ENCODE assay signal across 24 cellular contexts in the genomic region with DNA sequence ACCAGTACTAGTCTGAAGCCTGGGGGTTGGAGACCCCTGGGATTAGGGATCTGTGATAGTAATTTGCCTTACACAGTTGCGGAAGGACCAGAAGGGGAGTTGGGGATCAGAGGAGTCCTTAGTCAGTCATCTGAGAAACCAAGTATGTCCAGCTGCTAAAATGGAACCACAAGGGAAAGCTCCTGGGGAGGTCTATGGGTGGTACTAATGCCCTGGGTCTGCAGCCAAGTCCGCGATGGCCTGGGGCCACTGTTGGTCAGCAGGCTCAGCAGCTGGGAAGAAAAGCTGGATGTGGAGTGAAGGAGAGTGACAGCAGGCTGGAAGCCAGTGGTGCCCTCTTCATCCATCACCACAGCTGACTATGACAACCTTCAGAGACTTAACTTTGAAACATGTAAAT. TPM values are rescaled to one million over a fixed set of nuclear protein-coding genes. Genes with fewer than 3 reads are reported as not detected.
DNase-seq lines count a peak whose midpoint lies in the region; FAIRE-seq and TF ChIP-seq lines count a peak whose summit lies in the region.
"Had no signal": no experiment of that assay in that cellular context is flagged by ENCODE, and none has a peak within 500 bp of the region (broad histone marks: within the 10 kb centered on the region; RNA-seq: fewer than 3 reads in every experiment).

No MANE protein-coding gene starts in this region.

- no peaks in the 10 kb centered on the region for H3K4me1 Mint-ChIP-seq in astrocyte (ENCODE audit: low read depth, unreplicated experiment)
- peaks cover 27% of the 10 kb centered on the region for H3K4me1 Mint-ChIP-seq in nephron

- TF ChIP-seq CTCF in astrocyte (IDR thresholded peaks at IDR 0.05; ENCODE audit: insufficient read depth, low read depth, low read length), result no peak
- no peak for TF ChIP-seq CTCF in nephron (IDR thresholded peaks at IDR 0.05; ENCODE audit: unreplicated experiment in 3 of 3)

- H3K4me2 ChIP-seq in astrocyte (ENCODE audit: low read length), result no peak overlapping the region

- no peaks in the 10 kb centered on the region for H3K9me3 ChIP-seq in astrocyte (ENCODE audit: insufficient read depth, low read depth, low read length)
- H3K9me3 ChIP-seq: BE2C, Caco-2 had no signal

- no peaks in the 10 kb centered on the region for H3K36me3 ChIP-seq in astrocyte (ENCODE audit: insufficient read depth, low read length)
- H3K36me3 ChIP-seq: BE2C had no signal

- FAIRE-seq in astrocyte (lab: Jason Lieb, UNC), result no peak
- FAIRE-seq: A204.1, D721Med, G401.6, GM12891, GM19239, H54, HTR-8/SVneo had no signal

- no peaks in the 10 kb centered on the region for H4K20me1 ChIP-seq in astrocyte (ENCODE audit: insufficient read depth, low read length)

- no peak overlapping the region for H3K9ac ChIP-seq in astrocyte (ENCODE audit: low read length)
- H3K9ac ChIP-seq: GM23248 had no signal

- H3K36me3 Mint-ChIP-seq in astrocyte (ENCODE audit: low read depth, unreplicated experiment), result peaks cover 2% of the 10 kb centered on the region
- no peaks in the 10 kb centered on the region for H3K36me3 Mint-ChIP-seq in nephron (ENCODE audit: low read depth)
- H3K36me3 Mint-ChIP-seq: CD8-positive, alpha-beta memory T cell had no signal

- H3K4me3 Mint-ChIP-seq in astrocyte (ENCODE audit: unreplicated experiment) (peak overlapping the region; percentile 14), nephron (peak overlapping the region in 2 of 3 experiments; percentile 52 to 63)
- H3K4me3 Mint-ChIP-seq: CD4-positive, CD25-positive, alpha-beta regulatory T cell; HFFc6; IgD-negative memory B cell had no signal

- no peaks in the 10 kb centered on the region for H3K27me3 ChIP-seq in astrocyte (ENCODE audit: insufficient read depth, low read length)
- H3K27me3 ChIP-seq: BE2C had no signal

- H3K27me3 Mint-ChIP-seq in astrocyte (ENCODE audit: low read depth, unreplicated experiment) (peaks cover 24% of the 10 kb centered on the region), nephron (ENCODE audit: low read depth) (peaks cover 10% of the 10 kb centered on the region)

- H2AFZ ChIP-seq in astrocyte (ENCODE audit: low read depth, low read length), result no peak overlapping the region
- H2AFZ ChIP-seq: GM23248 had no signal

- no peak overlapping the region for H3K4me3 ChIP-seq in astrocyte (ENCODE audit: insufficient read depth, low read depth, low read length)
- H3K4me3 ChIP-seq: GM23248 had no signal

- no peak overlapping the region for H3K27ac Mint-ChIP-seq in astrocyte (ENCODE audit: unreplicated experiment)
- no peak overlapping the region for H3K27ac Mint-ChIP-seq in nephron
- H3K27ac Mint-ChIP-seq: CD4-positive, CD25-positive, alpha-beta regulatory T cell; CD8-positive, alpha-beta memory T cell; HFFc6; IgD-negative memory B cell had no signal

- H3K27ac ChIP-seq in astrocyte (ENCODE audit: low read depth, low read length), result no peak overlapping the region
- H3K27ac ChIP-seq: GM23248 had no signal

- peak; percentile 60 for DNase-seq in M059J (ENCODE audit: low read depth)
- no peak for DNase-seq in astrocyte (ENCODE audit: low read depth)
- DNase-seq in T1000 (lab: John Stamatoyannopoulos, UW), result no peak
- no peak for DNase-seq in activated CD8-positive, alpha-beta memory T cell treated with anti-CD3 and anti-CD28 coated beads, Interleukin-2, amount 50 U/mL, for 4 hours
- DNase-seq in NOMO-1 treated with DMSO at 0.1 percent for 48 hours (lab: John Stamatoyannopoulos, UW; ENCODE audit: unreplicated experiment), result no peak
- no peak for DNase-seq in MV-4-11 (lab: John Stamatoyannopoulos, UW)
- DNase-seq: ACHN; BE2C; C1 segment of cervical spinal cord; Caco-2; CD4-positive, CD25-positive, alpha-beta regulatory T cell; CD8-positive, alpha-beta memory T cell; GM23248; HCEC 1CT; HFFc6 had no signal

- no peaks in the 10 kb centered on the region for H3K79me2 ChIP-seq in astrocyte (ENCODE audit: insufficient read depth, low read length)

- H3K4me1 ChIP-seq in astrocyte (ENCODE audit: insufficient read depth, low read length), result peaks cover 10% of the 10 kb centered on the region
- H3K4me1 ChIP-seq: Caco-2 had no signal

- H3K9me3 Mint-ChIP-seq in astrocyte (ENCODE audit: unreplicated experiment) (no peaks in the 10 kb centered on the region), nephron (peaks cover 5% of the 10 kb centered on the region)
- H3K9me3 Mint-ChIP-seq: CD8-positive, alpha-beta memory T cell; HFFc6; IgD-negative memory B cell had no signal

RNA-seq across cellular contexts. Expression of a gene that starts 2.2 kb away (rescaled TPM):
- 2.1 and 2.3 TPM in 2 replicates for total RNA-seq in M059J (2014; rRNA removed; shearing (Covaris generic))
- 1.1 and 1.6 TPM in 2 replicates for total RNA-seq in astrocyte
